ENCODE assay signal across 15 cellular contexts in genomic region chr13:47897411-47898050, GRCh38.
DNase-seq lines count a peak whose midpoint lies in the region; FAIRE-seq and TF ChIP-seq lines count a peak whose summit lies in the region.
"Had no signal": no experiment of that assay in that cellular context is flagged by ENCODE, and none has a peak within 500 bp of the region (broad histone marks: within the 10 kb centered on the region; RNA-seq: fewer than 3 reads in every experiment).

No MANE protein-coding gene starts in this region.

- H3K27ac Mint-ChIP-seq in activated T-cell treated with anti-CD3 and anti-CD28 coated beads, Interleukin-2, amount 50 U/mL, for 24 hours: no peak overlapping the region
- H3K27ac Mint-ChIP-seq: activated CD4-positive, alpha-beta T cell treated with anti-CD3 and anti-CD28 coated beads, Interleukin-2, amount 10 ng/mL, durations not matched to agents 24 days and 14 days had no signal

- H3K36me3 Mint-ChIP-seq in activated T-cell treated with anti-CD3 and anti-CD28 coated beads, Interleukin-2, amount 50 U/mL, for 24 hours (ENCODE audit: low read depth): peaks cover 10% of the 10 kb centered on the region

- in situ Hi-C loops in GM13976 (cut with MboI; ENCODE audit: low sequenced_read_pairs, unreplicated experiment): no loop called here

- FAIRE-seq in GM19239 (lab: Jason Lieb, UNC): no peak
- FAIRE-seq: GM12892, pancreas had no signal

- TF ChIP-seq CTCF in GM13976 (IDR thresholded peaks at IDR 0.05; ENCODE audit: borderline replicate concordance, control extremely low read depth, extremely low read depth, insufficient read depth, missing control alignments): no peak

- DNase-seq in Ammon's horn (ENCODE audit: low spot score) (peak; percentile 40), M059J (ENCODE audit: low read depth) (peak; percentile 74), cerebellum (ENCODE audit: low spot score) (peak; percentile 57), kidney tubule cell (ENCODE audit: low spot score) (peak; percentile 59), NCI-H1436 (lab: John Stamatoyannopoulos, UW) (no peak), GM19239 (ENCODE audit: insufficient read length, low spot score) (no peak), GM13976 (ENCODE audit: low spot score) (no peak)
- no peak for DNase-seq in activated T-cell treated with anti-CD3 and anti-CD28 coated beads, Interleukin-2, amount 50 U/mL, for 24 hours
- DNase-seq: activated CD4-positive, alpha-beta T cell treated with anti-CD3 and anti-CD28 coated beads, Interleukin-2, amount 10 ng/mL, durations not matched to agents 24 days and 14 days; activated T-cell treated with anti-CD3 and anti-CD28 coated beads, Interleukin-2, amount 50 U/mL, for 4 hours; esophagus squamous epithelium; NCI-H1417; NCI-H510A; pancreas had no signal

- H3K27me3 Mint-ChIP-seq in activated T-cell treated with anti-CD3 and anti-CD28 coated beads, Interleukin-2, amount 50 U/mL, for 24 hours: no peaks in the 10 kb centered on the region
- H3K27me3 Mint-ChIP-seq: activated CD4-positive, alpha-beta T cell treated with anti-CD3 and anti-CD28 coated beads, Interleukin-2, amount 10 ng/mL, durations not matched to agents 24 days and 14 days had no signal

- peaks cover 2% of the 10 kb centered on the region for H3K9me3 Mint-ChIP-seq in activated T-cell treated with anti-CD3 and anti-CD28 coated beads, Interleukin-2, amount 50 U/mL, for 24 hours
- H3K9me3 Mint-ChIP-seq: activated T-cell treated with anti-CD3 and anti-CD28 coated beads, Interleukin-2, amount 50 U/mL, for 4 hours had no signal

- no peak overlapping the region for H3K4me3 Mint-ChIP-seq in activated T-cell treated with anti-CD3 and anti-CD28 coated beads, Interleukin-2, amount 50 U/mL, for 24 hours
- H3K4me3 Mint-ChIP-seq: activated CD4-positive, alpha-beta T cell treated with anti-CD3 and anti-CD28 coated beads, Interleukin-2, amount 10 ng/mL, durations not matched to agents 24 days and 14 days; activated T-cell treated with anti-CD3 and anti-CD28 coated beads, Interleukin-2, amount 50 U/mL, for 4 hours had no signal

- no peaks in the 10 kb centered on the region for H3K4me1 Mint-ChIP-seq in activated T-cell treated with anti-CD3 and anti-CD28 coated beads, Interleukin-2, amount 50 U/mL, for 24 hours (ENCODE audit: low read depth)
- H3K4me1 Mint-ChIP-seq: activated CD4-positive, alpha-beta T cell treated with anti-CD3 and anti-CD28 coated beads, Interleukin-2, amount 10 ng/mL, durations not matched to agents 24 days and 14 days had no signal

Comparison
In these comparisons a context has a peak if more than half of its experiments do, and no peak if none do; other contexts are left out.
1. DNase-seq: peak in Ammon's horn (single experiment), M059J (single experiment), cerebellum (single experiment) and kidney tubule cell (single experiment); none in NCI-H1436 (single experiment), GM19239 (single experiment), activated T-cell treated with anti-CD3 and anti-CD28 coated beads, Interleukin-2, amount 50 U/mL, for 24 hours (single experiment) and GM13976 (single experiment).